Comparison of ENCODE assay signal across 26 cellular contexts in the genomic region with DNA sequence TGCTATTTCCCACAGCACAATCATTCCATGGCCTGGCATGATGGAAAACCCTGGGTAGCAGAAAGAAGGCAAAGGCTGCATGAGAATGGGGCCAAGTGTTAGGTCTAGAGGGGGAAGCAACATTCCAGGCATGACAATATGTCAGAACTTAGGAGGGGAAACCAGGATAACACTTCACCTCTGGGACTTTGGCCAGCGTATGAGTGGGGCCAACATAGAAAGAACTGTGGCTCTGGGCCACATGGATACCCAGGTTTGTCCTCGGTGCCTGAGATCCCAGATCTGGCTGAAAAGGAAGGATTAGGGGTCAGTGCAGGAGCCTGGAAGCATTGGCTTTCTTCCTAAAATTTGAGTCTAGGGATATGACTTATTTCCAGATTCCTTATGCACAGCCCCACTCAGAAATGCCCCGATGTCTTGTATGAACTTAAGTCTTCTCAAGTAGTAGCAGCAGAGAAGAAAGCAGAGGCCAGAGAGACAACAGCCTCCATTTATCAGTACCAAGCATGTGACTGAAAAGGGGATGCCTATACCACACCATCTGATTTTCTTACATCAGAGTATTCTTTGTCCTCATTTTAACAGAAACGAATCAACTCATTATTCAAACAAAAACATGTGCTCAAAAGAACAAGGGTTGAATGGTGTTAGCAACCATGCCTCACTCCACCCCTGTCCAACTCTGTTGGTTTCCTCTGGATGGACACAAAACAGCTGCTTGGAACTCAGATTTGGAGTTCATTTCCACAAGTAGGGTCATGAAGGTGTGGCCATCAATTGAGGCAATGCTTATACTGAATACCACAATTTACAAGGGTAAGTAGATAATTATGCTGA. TPM values are rescaled to one million over a fixed set of nuclear protein-coding genes. Genes with fewer than 3 reads are reported as not detected.
DNase-seq lines count a peak whose midpoint lies in the region; ATAC-seq and TF ChIP-seq lines count a peak whose summit lies in the region.
"Had no signal": no experiment of that assay in that cellular context is flagged by ENCODE, and none has a peak within 500 bp of the region (broad histone marks: within the 10 kb centered on the region; RNA-seq: fewer than 3 reads in every experiment).

No MANE protein-coding gene starts in this region.

- H3K36me3 ChIP-seq in esophagus muscularis mucosa (no peaks in the 10 kb centered on the region), rectal smooth muscle tissue (ENCODE audit: control insufficient read depth, insufficient read depth, low read length) (no peaks in the 10 kb centered on the region)

- intact Hi-C loops in esophagus muscularis mucosa (cut with DNase I) = loop anchor here (10.0 kb wide), 1 partner anchor 98 kb away; a partner anchor contains a TSS
- intact Hi-C loops in left cardiac atrium (cut with DNase I) = no loop called here

- no peak overlapping the region for H3K4me3 ChIP-seq in esophagus muscularis mucosa
- no peak overlapping the region for H3K4me3 ChIP-seq in rectal smooth muscle tissue (ENCODE audit: low read length)

- no peak for TF ChIP-seq CTCF in esophagus muscularis mucosa (IDR thresholded peaks at IDR 0.05)

- no peaks in the 10 kb centered on the region for H3K27me3 ChIP-seq in esophagus muscularis mucosa
- no peaks in the 10 kb centered on the region for H3K27me3 ChIP-seq in rectal smooth muscle tissue (ENCODE audit: control insufficient read depth, insufficient read depth, low read length)

- ATAC-seq in left cardiac atrium = peak; percentile 23 to 36
- no peak for ATAC-seq in HG02571 (IDR thresholded peaks at IDR 0.05; ENCODE audit: unreplicated experiment)
- ATAC-seq in HG03469 (IDR thresholded peaks at IDR 0.05; ENCODE audit: unreplicated experiment) = no peak
- ATAC-seq: HCT116 had no signal

- H3K4me1 ChIP-seq in esophagus muscularis mucosa (peaks cover 30 to 42% (median 34%) of the 10 kb centered on the region in 4 donors), rectal smooth muscle tissue (ENCODE audit: control insufficient read depth, insufficient read depth, low read length) (peaks cover 14% of the 10 kb centered on the region)

- DNase-seq in SK-MEL-5 (ENCODE audit: low read depth, low spot score) (peak; percentile 95), esophagus muscularis mucosa (ENCODE audit: extremely low spot score) (peak; percentile 66), left cardiac atrium (no peak), NCI-H69 (lab: John Stamatoyannopoulos, UW) (no peak)
- DNase-seq: C1 segment of cervical spinal cord; Calu3; CD8-positive, alpha-beta memory T cell; DMS153; DND-41; KBM-7; MV-4-11; NCI-H1105; NCI-H1436 treated with DMSO at 0.1 percent for 48 hours; NCI-H187 treated with DMSO at 0.1 percent for 48 hours; NCI-H2171 treated with DMSO at 0.1 percent for 48 hours; NCI-H345; NCI-H510A treated with DMSO at 0.1 percent for 48 hours; NCI-H82; RPMI8226; SIG-M5; SK-N-SH; SW 1271 had no signal

- in situ Hi-C loops in SK-MEL-5 (cut with HindIII; ENCODE audit: low pct_unique_long_range_greater_than_20kb, low sequenced_read_pairs) = no loop called here

- H3K9ac ChIP-seq in rectal smooth muscle tissue (ENCODE audit: low read length) = no peak overlapping the region
- H3K9ac ChIP-seq: SK-N-SH had no signal

- H3K27ac ChIP-seq in esophagus muscularis mucosa (replicated peaks in 1 of 4) (no peak overlapping the region), rectal smooth muscle tissue (ENCODE audit: low read depth, low read length) (peak overlapping the region; percentile 10)

- no peak for TF ChIP-seq EP300 in esophagus muscularis mucosa (IDR thresholded peaks at IDR 0.05)

- no peak for TF ChIP-seq POLR2A in esophagus muscularis mucosa (IDR thresholded peaks at IDR 0.05; ENCODE audit: low read depth)

- 83% methylated on average over 4 of the region's 4 CpGs for WGBS in esophagus muscularis mucosa

- no peaks in the 10 kb centered on the region for H3K9me3 ChIP-seq in esophagus muscularis mucosa
- H3K9me3 ChIP-seq: SK-N-SH had no signal

RNA-seq across cellular contexts. Expression of a gene that starts 43.7 kb away (rescaled TPM):
- 291 and 293 TPM in 2 replicates for total RNA-seq in SK-MEL-5 (2014; rRNA removed; shearing (Covaris generic))
- polyA plus RNA-seq in SK-MEL-5 (2015; cell fraction: cytosol; rRNA removed) = 273 and 305 TPM in 2 replicates
- 23.1 and 58.8 TPM in 2 replicates for polyA plus RNA-seq in SK-MEL-5 (2015; cell fraction: nucleus; rRNA removed)
- total RNA-seq in esophagus muscularis mucosa (100 to 1,000 TPM; 142 to 333 (median 256) TPM), left cardiac atrium (100 to 1,000 TPM; 285 to 331 TPM)

Comparison
In these comparisons a context has a peak if more than half of its experiments do, and no peak if none do; other contexts are left out.
1. DNase-seq: peak in SK-MEL-5 (single experiment) and esophagus muscularis mucosa (single experiment); none in left cardiac atrium (single experiment) and NCI-H69 (single experiment).
2. ATAC-seq: peak in left cardiac atrium (2 of 2); none in HG02571 (single experiment) and HG03469 (single experiment).